Comparison of ENCODE assay signal across 8 cellular contexts in genomic region chr3:196639517-196640500, GRCh38. TPM values are rescaled to one million over a fixed set of nuclear protein-coding genes. Genes with fewer than 3 reads are reported as not detected.
A peak's percentile ranks its signal among the peaks of the same experiment; 100 is the strongest.
DNase-seq lines count a peak whose midpoint lies in the region; ATAC-seq and TF ChIP-seq lines count a peak whose summit lies in the region.

NRROS (plus strand) TSS chr3:196639694; CDS start chr3:196654540, 14,846 bp downstream.

- TF ChIP-seq CTCF in dorsolateral prefrontal cortex (IDR thresholded peaks at IDR 0.05 in 54 of 56, conservative IDR thresholded peaks at IDR 0.05 in 2 of 56; ENCODE audit: low read depth in 1 of 56, partially characterized antibody in 56 of 56) = no peak

- peak within 1 kb of the TSS in 46 of 59 donors; percentile 2 to 79 (median 58) for H3K27ac ChIP-seq in dorsolateral prefrontal cortex

- H3K9me3 Mint-ChIP-seq in activated CD4-positive, alpha-beta T cell treated with anti-CD3 and anti-CD28 coated beads, Interleukin-2, amount 10 ng/mL, durations not matched to agents 7 days and 5 days = no peaks in the 10 kb centered on the region

- peak; percentile 40 for ATAC-seq in HG02588 (IDR thresholded peaks at IDR 0.05; ENCODE audit: unreplicated experiment)

- POLR2A ChIA-PET in activated CD4-positive, alpha-beta T cell treated with anti-CD3 and anti-CD28 coated beads, Interleukin-2, amount 10 ng/mL, durations not matched to agents 7 days and 5 days (lab: Charles Lee) = no interaction called here

- peaks cover 0 to 7% (median 0%) of the 10 kb centered on the region in 45 donors for H3K27me3 ChIP-seq in dorsolateral prefrontal cortex

- H3K27me3 Mint-ChIP-seq in activated CD4-positive, alpha-beta T cell treated with anti-CD3 and anti-CD28 coated beads, Interleukin-2, amount 10 ng/mL, durations not matched to agents 7 days and 5 days = no peaks in the 10 kb centered on the region

- H3K4me3 Mint-ChIP-seq in activated CD4-positive, alpha-beta T cell treated with anti-CD3 and anti-CD28 coated beads, Interleukin-2, amount 10 ng/mL, durations not matched to agents 7 days and 5 days = peak within 1 kb of the TSS; percentile 92

- H3K36me3 Mint-ChIP-seq in activated CD4-positive, alpha-beta T cell treated with anti-CD3 and anti-CD28 coated beads, Interleukin-2, amount 10 ng/mL, durations not matched to agents 7 days and 5 days (ENCODE audit: low read depth) = peaks cover 45% of the 10 kb centered on the region

- peaks cover 79% of the 10 kb centered on the region for H3K4me1 Mint-ChIP-seq in activated CD4-positive, alpha-beta T cell treated with anti-CD3 and anti-CD28 coated beads, Interleukin-2, amount 10 ng/mL, durations not matched to agents 7 days and 5 days

- intact Hi-C loops in dorsolateral prefrontal cortex (cut with DNase I) = no loop called here

- CTCF ChIA-PET in activated CD4-positive, alpha-beta T cell treated with anti-CD3 and anti-CD28 coated beads, Interleukin-2, amount 10 ng/mL, durations not matched to agents 7 days and 5 days (lab: Charles Lee) = interaction anchor here (0.6 to 3.2 kb wide), 12 partner anchors 10 to 111 kb away, joined by 3 to 16 read pairs (median 4); no protein-coding TSS in a partner anchor

- peak; percentile 30 for DNase-seq in NCI-H2171 (lab: John Stamatoyannopoulos, UW)
- DNase-seq in activated CD4-positive, alpha-beta T cell treated with anti-CD3 and anti-CD28 coated beads, Interleukin-2, amount 10 ng/mL, durations not matched to agents 7 days and 5 days = peak; percentile 73
- DNase-seq in dorsolateral prefrontal cortex = peak in 8 of 10 donors; percentile 38 to 68 (median 59)
- DNase-seq in lung microvascular endothelial cell (ENCODE audit: low read depth in 2 of 2) = peak; percentile 58 to 62
- DNase-seq in stimulated activated CD8-positive, alpha-beta memory T cell treated with anti-CD3 and anti-CD28 coated beads, Interleukin-12 subunit alpha, Interleukin-12 subunit beta, amount 100 ng/mL, for 4 hours (ENCODE audit: low read depth) = peak; percentile 46
- DNase-seq in H4 (ENCODE audit: low spot score) = no peak

- H3K27ac Mint-ChIP-seq in activated CD4-positive, alpha-beta T cell treated with anti-CD3 and anti-CD28 coated beads, Interleukin-2, amount 10 ng/mL, durations not matched to agents 7 days and 5 days = peak within 1 kb of the TSS; percentile 92

- peak within 1 kb of the TSS; percentile 63; the same call in 1 of the 2 replicates for H3K4me3 ChIP-seq in GM08714 (ENCODE audit: low read length)
- H3K4me3 ChIP-seq in dorsolateral prefrontal cortex = peak within 1 kb of the TSS; percentile 35 to 79 (median 64)

RNA-seq across cellular contexts. Expression of gene NRROS, which starts in this region (rescaled TPM):
- 10 to 100 TPM; 36.6 to 40.6 TPM for total RNA-seq in activated CD4-positive, alpha-beta T cell treated with anti-CD3 and anti-CD28 coated beads, Interleukin-2, amount 10 ng/mL, durations not matched to agents 7 days and 5 days
- total RNA-seq in dorsolateral prefrontal cortex (1 to 10 TPM; 1.1 to 8.0 (median 3.3) TPM), lung microvascular endothelial cell (4.8 and 5.7 TPM in 2 replicates)
- total RNA-seq in H4 (2014; rRNA removed; shearing (Covaris generic)) = 0.02 TPM in 1 of 2 replicates, not detected in the other
